In the genomic region with DNA sequence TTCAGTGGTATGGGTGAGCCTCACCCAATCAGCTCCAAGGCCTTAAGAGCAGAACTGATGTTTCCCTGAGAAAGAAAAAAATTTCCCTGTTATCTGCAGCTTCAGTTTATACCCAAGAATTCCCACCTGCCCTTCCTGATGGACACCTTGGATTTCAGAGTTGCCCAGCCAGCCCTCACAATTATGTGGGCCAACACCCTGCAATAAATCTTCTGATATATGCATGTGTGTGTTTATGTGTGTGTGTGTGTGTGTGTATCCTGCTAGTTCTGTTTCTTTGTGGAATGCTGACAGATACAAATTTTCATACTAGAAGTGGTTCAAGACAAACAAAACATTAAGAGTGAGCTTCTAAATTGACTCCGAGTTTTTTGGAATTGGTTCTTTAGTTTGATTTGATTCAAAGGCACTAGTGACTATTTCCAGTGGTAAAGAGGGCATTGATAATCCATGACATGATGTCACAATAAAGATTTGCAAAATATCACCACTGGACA, we compare ENCODE assay signal across 26 cellular contexts.
"Had no signal": no experiment of that assay in that cellular context is flagged by ENCODE, and none has a peak within 500 bp of the region (broad histone marks: within the 10 kb centered on the region; RNA-seq: fewer than 3 reads in every experiment).

No MANE protein-coding gene starts in this region.

- H3K4me1 ChIP-seq: colonic mucosa, gastrocnemius medialis, left lung, lower lobe of right lung had no signal

- FAIRE-seq: endometrium, kidney had no signal

- H3K36me3 ChIP-seq: colonic mucosa, esophagus squamous epithelium, gastrocnemius medialis, heart right ventricle, left lung, lower lobe of right lung had no signal

- H3K9me3 ChIP-seq: colonic mucosa, esophagus squamous epithelium, gastrocnemius medialis, heart right ventricle, left lung, lower lobe of right lung had no signal

- H3K4me3 ChIP-seq: colonic mucosa, esophagus squamous epithelium, gastrocnemius medialis, heart right ventricle, left lung, lower lobe of right lung had no signal

- ATAC-seq: effector memory CD8-positive, alpha-beta T cell; esophagus mucosa; gastrocnemius medialis; heart right ventricle; left lung; left ventricle myocardium superior; lower lobe of right lung; naive thymus-derived CD4-positive, alpha-beta T cell had no signal

- H3K27ac ChIP-seq: colonic mucosa, epithelial cell of prostate, esophagus squamous epithelium, gastrocnemius medialis, heart right ventricle, left lung, lower lobe of right lung had no signal

- H3K27me3 ChIP-seq: colonic mucosa, esophagus squamous epithelium, gastrocnemius medialis, left lung had no signal

- DNase-seq: colonic mucosa; cortex of kidney; effector CD8-positive, alpha-beta T cell; effector memory CD8-positive, alpha-beta T cell; endodermal cell; erythroblast; esophagus squamous epithelium; foreskin fibroblast; foreskin melanocyte; gastrocnemius medialis; glutamatergic neuron; head of caudate nucleus; heart right ventricle; hypothalamus; immature natural killer cell; islet precursor cell; kidney; kidney glomerular epithelial cell; left lung; left ventricle myocardium superior; lower lobe of right lung; mesenchymal stem cell; naive thymus-derived CD4-positive, alpha-beta T cell had no signal
